Comparison of ENCODE assay signal across 26 cellular contexts in the genomic region with DNA sequence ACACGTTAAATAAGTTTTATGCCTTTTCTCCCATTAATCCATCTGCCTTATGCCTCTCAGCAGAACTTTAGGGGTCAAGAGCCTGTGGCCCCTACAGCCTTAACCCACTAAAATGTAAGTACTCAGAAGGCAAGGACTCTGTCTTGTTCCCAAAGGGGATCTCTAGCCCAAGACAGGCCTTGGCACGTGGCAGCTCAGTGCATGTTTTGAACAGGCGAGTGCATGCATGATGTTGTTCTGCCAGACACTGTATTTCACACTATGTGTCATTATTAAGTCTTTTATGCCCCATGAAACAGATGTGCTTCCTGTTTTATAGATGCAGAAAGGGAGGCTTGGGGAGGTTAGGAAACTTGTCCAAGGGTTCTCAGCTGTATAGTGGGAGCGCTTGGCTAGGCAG.
DNase-seq lines count a peak whose midpoint lies in the region; ATAC-seq and TF ChIP-seq lines count a peak whose summit lies in the region.
"Had no signal": no experiment of that assay in that cellular context is flagged by ENCODE, and none has a peak within 500 bp of the region (broad histone marks: within the 10 kb centered on the region; RNA-seq: fewer than 3 reads in every experiment).

No MANE protein-coding gene starts in this region.

- POLR2A ChIA-PET in IMR-90 (lab: Charles Lee; ENCODE audit: unreplicated experiment), result no interaction called here
- POLR2A ChIA-PET in MCF 10A (lab: Yijun Ruan, JAX), result interaction anchor here (0.7 to 12.7 kb wide), 20 partner anchors 9 to 747 kb away, joined by 3 to 188 read pairs (median 7); a partner anchor contains a TSS
- POLR2A ChIA-PET in PC-9 (lab: Charles Lee; ENCODE audit: unreplicated experiment), result no interaction called here

- H3K4me2 ChIP-seq in IMR-90 (ENCODE audit: low read depth, low read length) (no peak overlapping the region), PC-9 (no peak overlapping the region)

- no peak overlapping the region for H3K4me3 Mint-ChIP-seq in MCF 10A (ENCODE audit: unreplicated experiment)
- no peak overlapping the region for H3K4me3 Mint-ChIP-seq in activated T-cell treated with anti-CD3 and anti-CD28 coated beads, Interleukin-2, amount 50 U/mL, for 4 hours
- H3K4me3 Mint-ChIP-seq: brain, immature natural killer cell, neural crest cell, WTC11 had no signal

- no peaks in the 10 kb centered on the region for H3K79me1 ChIP-seq in IMR-90 (ENCODE audit: low read depth in 1 of 2, low read length in 2 of 2)

- H3K23ac ChIP-seq in IMR-90 (ENCODE audit: low read depth, low read length), result no peak overlapping the region

- H4K5ac ChIP-seq in IMR-90 (ENCODE audit: low read depth, low read length), result no peak overlapping the region

- H3K18ac ChIP-seq in IMR-90 (ENCODE audit: low read depth, low read length), result 0 out of 2 replicates have a peak overlapping the region, but pooled peaks have one; percentile 6

- peaks cover 7% of the 10 kb centered on the region for H3K9me1 ChIP-seq in IMR-90 (ENCODE audit: insufficient read depth, low read length)

- H2BK15ac ChIP-seq in IMR-90 (ENCODE audit: low read depth, low read length), result peak overlapping the region; percentile 34; the same call in 1 of the 3 replicates

- no peaks in the 10 kb centered on the region for H3K27me3 Mint-ChIP-seq in MCF 10A (ENCODE audit: insufficient read depth, unreplicated experiment)
- peaks cover 5% of the 10 kb centered on the region for H3K27me3 Mint-ChIP-seq in activated T-cell treated with anti-CD3 and anti-CD28 coated beads, Interleukin-2, amount 50 U/mL, for 4 hours (ENCODE audit: low read depth)

- peaks cover 6% of the 10 kb centered on the region for H3K36me3 Mint-ChIP-seq in MCF 10A (ENCODE audit: insufficient read depth, unreplicated experiment)
- H3K36me3 Mint-ChIP-seq in activated T-cell treated with anti-CD3 and anti-CD28 coated beads, Interleukin-2, amount 50 U/mL, for 4 hours (ENCODE audit: insufficient read depth), result no peaks in the 10 kb centered on the region
- H3K36me3 Mint-ChIP-seq: brain, immature natural killer cell, WTC11 had no signal

- CTCF ChIA-PET in IMR-90 (lab: Yijun Ruan, JAX), result no interaction called here
- CTCF ChIA-PET in MCF 10A (lab: Yijun Ruan, JAX), result interaction anchor here (0.8 to 1.7 kb wide), 3 partner anchors 48 to 218 kb away, joined by 3 to 5 read pairs (median 4); no protein-coding TSS in a partner anchor
- CTCF ChIA-PET in PC-9 (lab: Charles Lee), result no interaction called here

- no peak overlapping the region for H3K4me3 ChIP-seq in IMR-90 (ENCODE audit: insufficient read depth, low read depth, low read length)
- H3K4me3 ChIP-seq in right lobe of liver, result no peak overlapping the region
- no peak overlapping the region for H3K4me3 ChIP-seq in thymus (ENCODE audit: low read length)
- H3K4me3 ChIP-seq in PC-9, result no peak overlapping the region
- H3K4me3 ChIP-seq: colonic mucosa, HAP-1, MG63, mucosa of descending colon had no signal

- no peak for ATAC-seq in IMR-90 (ENCODE audit: low read depth)
- ATAC-seq in right lobe of liver, result no peak
- no peak for ATAC-seq in activated T-cell treated with anti-CD3 and anti-CD28 coated beads, Interleukin-2, amount 50 U/mL, for 4 hours
- ATAC-seq: mucosa of descending colon, SK-N-SH treated with all-trans-retinoic acid at 6 μM for 48 hours, WTC11 had no signal

- no peak overlapping the region for H2AK9ac ChIP-seq in IMR-90 (replicated peaks; ENCODE audit: low read depth, low read length, poor library complexity)

- no peak overlapping the region for H3K56ac ChIP-seq in IMR-90 (ENCODE audit: extremely low read depth, insufficient read depth, low read length)

- no peak overlapping the region for H2BK5ac ChIP-seq in IMR-90 (ENCODE audit: low read depth, low read length, poor library complexity, severe bottlenecking)

- no peaks in the 10 kb centered on the region for H3K9me2 ChIP-seq in PC-9 (ENCODE audit: insufficient read depth)

- peak overlapping the region; percentile 98 for H3K27ac Mint-ChIP-seq in MCF 10A (ENCODE audit: low read depth, unreplicated experiment)
- H3K27ac Mint-ChIP-seq: immature natural killer cell, WTC11 had no signal

- H3K27me3 ChIP-seq in IMR-90 (ENCODE audit: control insufficient read depth, insufficient read depth, low read length) (no peaks in the 10 kb centered on the region), right lobe of liver (no peaks in the 10 kb centered on the region), thymus (ENCODE audit: control insufficient read depth, insufficient read depth) (no peaks in the 10 kb centered on the region), PC-9 (ENCODE audit: insufficient read depth, low read depth) (no peaks in the 10 kb centered on the region)
- H3K27me3 ChIP-seq: colonic mucosa, MG63 had no signal

- DNase-seq in IMR-90 (no peak), MCF 10A (ENCODE audit: unreplicated experiment) (no peak), right lobe of liver (no peak), PC-9 (no peak), NCI-H2029 treated with DMSO at 0.1 percent for 48 hours (lab: John Stamatoyannopoulos, UW) (no peak)
- DNase-seq in activated naive CD4-positive, alpha-beta T cell (lab: John Stamatoyannopoulos, UW), result no peak
- DNase-seq in activated T-cell treated with anti-CD3 and anti-CD28 coated beads, Interleukin-2, amount 50 U/mL, for 4 hours, result no peak
- DNase-seq: activated CD4-positive, alpha-beta T cell treated with anti-CD3 and anti-CD28 coated beads, Interleukin-2, amount 50 U/mL, for 4 hours; activated CD8-positive, alpha-beta memory T cell treated with anti-CD3 and anti-CD28 coated beads, Interleukin-2, amount 50 U/mL, for 4 hours; activated effector memory CD4-positive, alpha-beta T cell treated with Interleukin-2 at 50 U/mL for 16 hours; colonic mucosa; DMS 273 treated with DMSO at 0.1 percent for 48 hours; immature natural killer cell; MG63; mucosa of descending colon; NCI-H1436 treated with DMSO at 0.1 percent for 48 hours; NCI-H526 treated with DMSO at 0.1 percent for 48 hours; stimulated activated CD4-positive, alpha-beta T cell treated with anti-CD3 and anti-CD28 coated beads, Interleukin-4, amount 100 ng/mL, for 1 hour; stimulated activated naive CD4-positive, alpha-beta T cell; T-helper 9 cell had no signal

- H2AFZ ChIP-seq in IMR-90 (replicated peaks; ENCODE audit: low read length, poor library complexity) (no peak overlapping the region), PC-9 (no peak overlapping the region)

- WGBS in IMR-90 (ENCODE audit: extremely low coverage in 2 of 2, insufficient read length in 1 of 2), 2 experiments, result 100% methylated on average over 1 of the region's 4 CpGs; no CpG with 5 or more reads in 1 of the 2 experiments
- 96% methylated on average over 3 of the region's 4 CpGs for WGBS in right lobe of liver (ENCODE audit: insufficient coverage, low coverage, low lambda C conversion rate, missing lambda C conversion rate)
- WGBS in thymus, result 96% methylated on average over 4 of the region's 4 CpGs

- no peak overlapping the region for H2BK20ac ChIP-seq in IMR-90 (ENCODE audit: low read depth, low read length)

- H3K36me3 ChIP-seq in IMR-90 (ENCODE audit: control insufficient read depth, insufficient read depth, low read length) (no peaks in the 10 kb centered on the region), right lobe of liver (no peaks in the 10 kb centered on the region), thymus (ENCODE audit: control insufficient read depth, insufficient read depth) (no peaks in the 10 kb centered on the region), PC-9 (ENCODE audit: low read depth) (no peaks in the 10 kb centered on the region)
- H3K36me3 ChIP-seq: colonic mucosa, HAP-1, MG63 had no signal

- no peak overlapping the region for H3K9ac ChIP-seq in IMR-90 (ENCODE audit: low read depth, low read length)

- dilution Hi-C loops in IMR-90 (cut with HindIII; ENCODE audit: low sequenced_read_pairs, unreplicated experiment), result no loop called here

- intact Hi-C loops in IMR-90 (cut with micrococcal nuclease) (no loop called here), MCF 10A (cut with micrococcal nuclease) (no loop called here), right lobe of liver (cut with DNase I) (loop anchor here in 1 of 2 donors (10.0 kb wide), 1 partner anchor 84 kb away; no protein-coding TSS in a partner anchor), PC-9 (cut with micrococcal nuclease; ENCODE audit: unreplicated experiment) (no loop called here)

- H4K91ac ChIP-seq in IMR-90 (ENCODE audit: insufficient read depth, low read depth, low read length), result no peak overlapping the region

- no peaks in the 10 kb centered on the region for H3K79me2 ChIP-seq in PC-9 (ENCODE audit: low read depth)

- H4K20me1 ChIP-seq in IMR-90 (ENCODE audit: insufficient read depth, low read length) (no peaks in the 10 kb centered on the region), PC-9 (ENCODE audit: insufficient read depth) (no peaks in the 10 kb centered on the region)

- H3K27ac ChIP-seq in IMR-90 (ENCODE audit: insufficient read depth, low read length), result no peak overlapping the region
- peak overlapping the region; percentile 93 to 98 (median 94) for H3K27ac ChIP-seq in right lobe of liver
- H3K27ac ChIP-seq in thymus (ENCODE audit: low read depth), result peak overlapping the region; percentile 64
- H3K27ac ChIP-seq in PC-9, result no peak overlapping the region
- H3K27ac ChIP-seq: colonic mucosa had no signal

- BruUV-seq in IMR-90 (replicated peaks; lab: Mats Ljungman, UMichigan) (no TSS peak), MCF 10A (replicated peaks; lab: Mats Ljungman, UMichigan) (no TSS peak), PC-9 (replicated peaks; lab: Mats Ljungman, UMichigan) (no TSS peak)

- peaks cover 39% of the 10 kb centered on the region for H3K4me1 Mint-ChIP-seq in MCF 10A (ENCODE audit: insufficient read depth, unreplicated experiment)
- H3K4me1 Mint-ChIP-seq in activated T-cell treated with anti-CD3 and anti-CD28 coated beads, Interleukin-2, amount 50 U/mL, for 4 hours (ENCODE audit: low read depth), result no peaks in the 10 kb centered on the region
- H3K4me1 Mint-ChIP-seq: immature natural killer cell, neural crest cell had no signal

- H2BK120ac ChIP-seq in IMR-90 (ENCODE audit: low read depth, low read length), result no peak overlapping the region

- peak overlapping the region; percentile 46 for H2AK5ac ChIP-seq in IMR-90 (ENCODE audit: low read depth, low read length)

- TF ChIP-seq POLR2A in IMR-90 (IDR thresholded peaks at IDR 0.05; ENCODE audit: low read depth, low read length) (no peak), right lobe of liver (IDR thresholded peaks at IDR 0.05) (no peak)

- TF ChIP-seq CTCF in IMR-90 (conservative IDR thresholded peaks at IDR 0.05; ENCODE audit: low read depth, low read length), result no peak
- TF ChIP-seq CTCF in MCF 10A (IDR thresholded peaks at IDR 0.05; ENCODE audit: unreplicated experiment), result no peak
- no peak for TF ChIP-seq CTCF in right lobe of liver (IDR thresholded peaks at IDR 0.05)
- no peak for TF ChIP-seq CTCF in PC-9 (conservative IDR thresholded peaks at IDR 0.05)

- TF ChIP-seq RAD21 in IMR-90 (IDR thresholded peaks at IDR 0.05; ENCODE audit: low read length), result no peak

- H4K8ac ChIP-seq in IMR-90 (ENCODE audit: low read depth in 2 of 2, low read length in 2 of 2), result no peak overlapping the region

- peaks cover 7% of the 10 kb centered on the region for H3K9me3 Mint-ChIP-seq in MCF 10A (ENCODE audit: unreplicated experiment)
- peaks cover 3% of the 10 kb centered on the region for H3K9me3 Mint-ChIP-seq in activated T-cell treated with anti-CD3 and anti-CD28 coated beads, Interleukin-2, amount 50 U/mL, for 4 hours
- H3K9me3 Mint-ChIP-seq: immature natural killer cell, neural crest cell had no signal

- H3K4me1 ChIP-seq in IMR-90 (ENCODE audit: control insufficient read depth, insufficient read depth, low read length) (peaks cover 14% of the 10 kb centered on the region), right lobe of liver (peaks cover 0 to 64% (median 30%) of the 10 kb centered on the region in 4 donors), thymus (ENCODE audit: control insufficient read depth, insufficient read depth, low read length) (no peaks in the 10 kb centered on the region), PC-9 (replicated peaks; ENCODE audit: insufficient read depth) (peaks cover 37% of the 10 kb centered on the region)
- H3K4me1 ChIP-seq: HAP-1 had no signal

- H3K14ac ChIP-seq in IMR-90 (replicated peaks; ENCODE audit: low read depth, low read length), result no peak overlapping the region

- H3F3A ChIP-seq in PC-9 (ENCODE audit: insufficient read depth, low read depth), result peaks cover 32% of the 10 kb centered on the region

- H3K4ac ChIP-seq in IMR-90 (ENCODE audit: low read depth, low read length), result no peak overlapping the region

- in situ Hi-C loops in IMR-90 (cut with MboI; ENCODE audit: low sequenced_read_pairs), result no loop called here

- H3K9me3 ChIP-seq in IMR-90 (ENCODE audit: control insufficient read depth, insufficient read depth, low read length) (no peaks in the 10 kb centered on the region), right lobe of liver (no peaks in the 10 kb centered on the region), thymus (ENCODE audit: control insufficient read depth) (no peaks in the 10 kb centered on the region), PC-9 (ENCODE audit: insufficient read depth, low read depth) (no peaks in the 10 kb centered on the region)
- H3K9me3 ChIP-seq: colonic mucosa, HAP-1, MG63, mucosa of descending colon had no signal

Comparison
In these comparisons a context has a peak if more than half of its experiments do, and no peak if none do; other contexts are left out.
1. H3K27ac ChIP-seq: peak in right lobe of liver (3 of 3) and thymus (single experiment); none in IMR-90 (single experiment) and PC-9 (single experiment).